In genomic region chr18:43751203-43751602, GRCh38 we compare ENCODE assay signal across 22 cellular contexts.
"Had no signal": no experiment of that assay in that cellular context is flagged by ENCODE, and none has a peak within 500 bp of the region (broad histone marks: within the 10 kb centered on the region; RNA-seq: fewer than 3 reads in every experiment).

No MANE protein-coding gene starts in this region.

- FAIRE-seq: endometrium, TTC549 had no signal

- H3K9me3 ChIP-seq: body of pancreas, neutrophil, right lobe of liver had no signal

- H3K4me3 Mint-ChIP-seq: activated B cell treated with CpG ODN at 0.5 μM for 24 hours; activated CD4-positive, alpha-beta T cell treated with anti-CD3 and anti-CD28 coated beads, Interleukin-2, amount 10 ng/mL, durations not matched to agents 24 days and 14 days; activated naive CD4-positive, alpha-beta T cell treated with anti-CD3 and anti-CD28 coated beads, Interleukin-2, amount 10 ng/mL, durations not matched to agents 7 days and 5 days; naive B cell; stimulated activated naive B cell treated with anti-CD40 and anti-IgM and Interleukin-4, amounts not matched to agents 10 μg/mL and 1 μg/mL and 100 μg/mL, for 72 hours had no signal

- H3K4me1 ChIP-seq: body of pancreas, esophagus muscularis mucosa, gastroesophageal sphincter, right lobe of liver, transverse colon had no signal

- H3K27me3 Mint-ChIP-seq: activated B cell treated with CpG ODN at 0.5 μM for 24 hours; activated CD4-positive, alpha-beta T cell treated with anti-CD3 and anti-CD28 coated beads, Interleukin-2, amount 10 ng/mL, durations not matched to agents 24 days and 14 days; activated naive CD4-positive, alpha-beta T cell treated with anti-CD3 and anti-CD28 coated beads, Interleukin-2, amount 10 ng/mL, durations not matched to agents 7 days and 5 days; naive B cell; progenitor cell of endocrine pancreas; stimulated activated naive B cell treated with anti-CD40 and anti-IgM and Interleukin-4, amounts not matched to agents 10 μg/mL and 1 μg/mL and 100 μg/mL, for 72 hours had no signal

- H3K27ac Mint-ChIP-seq: activated B cell treated with CpG ODN at 0.5 μM for 24 hours; activated CD4-positive, alpha-beta T cell treated with anti-CD3 and anti-CD28 coated beads, Interleukin-2, amount 10 ng/mL, durations not matched to agents 24 days and 14 days; activated naive CD4-positive, alpha-beta T cell treated with anti-CD3 and anti-CD28 coated beads, Interleukin-2, amount 10 ng/mL, durations not matched to agents 7 days and 5 days; activated T-helper 2 cell treated with anti-CD3 and anti-CD28 coated beads, Interferon-gamma antibody, Interleukin-2, Interleukin-4, amounts not matched to agents 10 μg/mL and 5 μg/mL and 100 μg/mL, durations not matched to agents 14 hours and 24 hours and 36 hours; naive B cell; progenitor cell of endocrine pancreas; stimulated activated naive B cell treated with anti-CD40 and anti-IgM and Interleukin-4, amounts not matched to agents 10 μg/mL and 1 μg/mL and 100 μg/mL, for 72 hours had no signal

- H3K27ac ChIP-seq: body of pancreas, esophagus muscularis mucosa, gastroesophageal sphincter, neutrophil, right lobe of liver, transverse colon had no signal

- H3K4me1 Mint-ChIP-seq: activated B cell treated with CpG ODN at 0.5 μM for 24 hours; activated CD4-positive, alpha-beta T cell treated with anti-CD3 and anti-CD28 coated beads, Interleukin-2, amount 10 ng/mL, durations not matched to agents 24 days and 14 days; activated naive CD4-positive, alpha-beta T cell treated with anti-CD3 and anti-CD28 coated beads, Interleukin-2, amount 10 ng/mL, durations not matched to agents 7 days and 5 days; naive B cell; stimulated activated naive B cell treated with anti-CD40 and anti-IgM and Interleukin-4, amounts not matched to agents 10 μg/mL and 1 μg/mL and 100 μg/mL, for 72 hours had no signal

- ATAC-seq: body of pancreas; gastroesophageal sphincter; right lobe of liver; stimulated activated naive B cell treated with anti-CD40 and anti-IgM and Interleukin-4, amounts not matched to agents 10 μg/mL and 1 μg/mL and 100 μg/mL, for 72 hours had no signal

- H3K27me3 ChIP-seq: body of pancreas, esophagus muscularis mucosa, gastroesophageal sphincter, neutrophil, right lobe of liver, transverse colon had no signal

- H3K9me3 Mint-ChIP-seq: activated CD4-positive, alpha-beta T cell treated with anti-CD3 and anti-CD28 coated beads, Interleukin-2, amount 10 ng/mL, durations not matched to agents 24 days and 14 days had no signal

- H3K36me3 ChIP-seq: esophagus muscularis mucosa, gastroesophageal sphincter, neutrophil, right lobe of liver, transverse colon had no signal

- H3K36me3 Mint-ChIP-seq: activated naive CD4-positive, alpha-beta T cell treated with anti-CD3 and anti-CD28 coated beads, Interleukin-2, amount 10 ng/mL, durations not matched to agents 7 days and 5 days; naive B cell; stimulated activated naive B cell treated with anti-CD40 and anti-IgM and Interleukin-4, amounts not matched to agents 10 μg/mL and 1 μg/mL and 100 μg/mL, for 72 hours had no signal

- DNase-seq: activated B cell treated with CpG ODN at 0.5 μM for 24 hours; activated CD4-positive, alpha-beta T cell treated with anti-CD3 and anti-CD28 coated beads, Interleukin-2, amount 10 ng/mL, durations not matched to agents 24 days and 14 days; activated CD8-positive, alpha-beta memory T cell treated with anti-CD3 and anti-CD28 coated beads for 24 hours; activated naive CD4-positive, alpha-beta T cell treated with anti-CD3 and anti-CD28 coated beads, Interleukin-2, amount 10 ng/mL, durations not matched to agents 7 days and 5 days; body of pancreas; cerebellar nuclear complex; midbrain; naive B cell; right lobe of liver; stimulated activated CD4-positive, alpha-beta T cell treated with anti-CD3 and anti-CD28 coated beads, Interleukin-2, amount 100 ng/mL, for 24 hours; stimulated activated naive B cell treated with anti-CD40 and anti-IgM and Interleukin-4, amounts not matched to agents 10 μg/mL and 1 μg/mL and 100 μg/mL, for 72 hours; substantia nigra; T-helper 2 cell; transverse colon had no signal

- H3K4me3 ChIP-seq: body of pancreas, esophagus muscularis mucosa, gastroesophageal sphincter, lung, right lobe of liver, transverse colon had no signal
